Comparison of ENCODE assay signal across 17 cellular contexts in genomic region chr7:149409889-149410288, GRCh38. TPM values are rescaled to one million over a fixed set of nuclear protein-coding genes. Genes with fewer than 3 reads are reported as not detected.
DNase-seq lines count a peak whose midpoint lies in the region; ATAC-seq and TF ChIP-seq lines count a peak whose summit lies in the region.
"Had no signal": no experiment of that assay in that cellular context is flagged by ENCODE, and none has a peak within 500 bp of the region (broad histone marks: within the 10 kb centered on the region; RNA-seq: fewer than 3 reads in every experiment).

No MANE protein-coding gene starts in this region.

- H3K9me3 Mint-ChIP-seq in activated B cell treated with CpG ODN at 0.5 μM for 24 hours, result no peaks in the 10 kb centered on the region
- H3K9me3 Mint-ChIP-seq: activated T-helper 17 cell treated with anti-CD3 and anti-CD28 coated beads, Interleukin-2, amount 50 U/mL, for 72 hours had no signal

- TF ChIP-seq CTCF in activated B cell treated with CpG ODN at 0.5 μM for 24 hours (IDR thresholded peaks at IDR 0.05) (no peak), left lung (IDR thresholded peaks at IDR 0.05) (no peak)

- no peak overlapping the region for H3K4me3 ChIP-seq in left lung
- H3K4me3 ChIP-seq: BLaER1 treated with 17β-estradiol and CSF1 and Interleukin-3, amounts not matched to agents 10 nM and 100 nM; thyroid gland had no signal

- POLR2A ChIA-PET in activated B cell treated with CpG ODN at 0.5 μM for 24 hours (lab: Charles Lee), result no interaction called here

- no peaks in the 10 kb centered on the region for H3K4me1 ChIP-seq in left lung
- H3K4me1 ChIP-seq: BLaER1 treated with 17β-estradiol and CSF1 and Interleukin-3, amounts not matched to agents 10 nM and 100 nM; foreskin keratinocyte; thyroid gland had no signal

- no peaks in the 10 kb centered on the region for H3K9me3 ChIP-seq in left lung
- H3K9me3 ChIP-seq: thyroid gland had no signal

- ATAC-seq in GM18868 (IDR thresholded peaks at IDR 0.05; ENCODE audit: unreplicated experiment) (peak; percentile 99), GM21619 (IDR thresholded peaks at IDR 0.05; ENCODE audit: unreplicated experiment) (peak; percentile 78), HG03139 (IDR thresholded peaks at IDR 0.05; ENCODE audit: unreplicated experiment) (peak; percentile 54), activated B cell treated with CpG ODN at 0.5 μM for 24 hours (ENCODE audit: low read depth) (peak; percentile 47), left lung (no peak)
- ATAC-seq: activated CD4-positive, alpha-beta T cell treated with anti-CD3 and anti-CD28 coated beads for 36 hours; activated T-helper 17 cell treated with anti-CD3 and anti-CD28 coated beads, Interleukin-2, amount 50 U/mL, for 72 hours; foreskin keratinocyte; SK-N-SH treated with all-trans-retinoic acid at 6 μM for 48 hours had no signal

- H3K27ac Mint-ChIP-seq in activated B cell treated with CpG ODN at 0.5 μM for 24 hours, result no peak overlapping the region
- H3K27ac Mint-ChIP-seq: activated CD4-positive, alpha-beta T cell treated with anti-CD3 and anti-CD28 coated beads for 36 hours; activated T-helper 17 cell treated with anti-CD3 and anti-CD28 coated beads, Interleukin-2, amount 50 U/mL, for 72 hours; immature natural killer cell; mesothelial cell of epicardium had no signal

- H3K27me3 Mint-ChIP-seq in activated B cell treated with CpG ODN at 0.5 μM for 24 hours, result peaks cover 28% of the 10 kb centered on the region

- no peak for DNase-seq in activated B cell treated with CpG ODN at 0.5 μM for 24 hours
- DNase-seq in Ammon's horn (ENCODE audit: low spot score), result no peak
- no peak for DNase-seq in NK-92 (lab: John Stamatoyannopoulos, UW; ENCODE audit: unreplicated experiment)
- DNase-seq in NCI-H510A treated with DMSO at 0.1 percent for 48 hours (lab: John Stamatoyannopoulos, UW), result no peak
- DNase-seq in left lung, result no peak
- DNase-seq: activated CD4-positive, alpha-beta T cell treated with anti-CD3 and anti-CD28 coated beads for 36 hours; foreskin keratinocyte; immature natural killer cell; NCI-H1417; thyroid gland had no signal

- CTCF ChIA-PET in activated B cell treated with CpG ODN at 0.5 μM for 24 hours (lab: Charles Lee), result no interaction called here

- no peak overlapping the region for H3K4me3 Mint-ChIP-seq in activated B cell treated with CpG ODN at 0.5 μM for 24 hours
- H3K4me3 Mint-ChIP-seq: activated CD4-positive, alpha-beta T cell treated with anti-CD3 and anti-CD28 coated beads for 36 hours; activated T-helper 17 cell treated with anti-CD3 and anti-CD28 coated beads, Interleukin-2, amount 50 U/mL, for 72 hours; immature natural killer cell; mesothelial cell of epicardium had no signal

- H3K4me1 Mint-ChIP-seq in activated B cell treated with CpG ODN at 0.5 μM for 24 hours, result no peaks in the 10 kb centered on the region
- H3K4me1 Mint-ChIP-seq: activated T-helper 17 cell treated with anti-CD3 and anti-CD28 coated beads, Interleukin-2, amount 50 U/mL, for 72 hours; immature natural killer cell had no signal

- H3K36me3 Mint-ChIP-seq in activated B cell treated with CpG ODN at 0.5 μM for 24 hours (ENCODE audit: low read depth), result no peaks in the 10 kb centered on the region
- H3K36me3 Mint-ChIP-seq: immature natural killer cell, mesothelial cell of epicardium had no signal

- H3K27me3 ChIP-seq in left lung, result peaks cover 0 to 22% of the 10 kb centered on the region in 2 donors
- H3K27me3 ChIP-seq: foreskin keratinocyte, thyroid gland had no signal

- no peaks in the 10 kb centered on the region for H3K36me3 ChIP-seq in left lung
- H3K36me3 ChIP-seq: BLaER1 treated with 17β-estradiol and CSF1 and Interleukin-3, amounts not matched to agents 10 nM and 100 nM; thyroid gland had no signal

- H3K27ac ChIP-seq in left lung, result no peak overlapping the region
- H3K27ac ChIP-seq: BLaER1 treated with 17β-estradiol and CSF1 and Interleukin-3, amounts not matched to agents 10 nM and 100 nM; foreskin keratinocyte; thyroid gland had no signal

- intact Hi-C loops in activated B cell treated with CpG ODN at 0.5 μM for 24 hours (cut with micrococcal nuclease) (no loop called here), left lung (cut with DNase I) (no loop called here)

RNA-seq across cellular contexts. Expression of gene ZNF777, which starts 51.0 kb away (rescaled TPM):
- total RNA-seq in activated B cell treated with CpG ODN at 0.5 μM for 24 hours, result 14.0 and 16.2 TPM in 2 replicates
- 1 to 10 TPM; 9.3 to 9.5 TPM for total RNA-seq in left lung
